1 cellular context compared by ENCODE assay signal in the genomic region with DNA sequence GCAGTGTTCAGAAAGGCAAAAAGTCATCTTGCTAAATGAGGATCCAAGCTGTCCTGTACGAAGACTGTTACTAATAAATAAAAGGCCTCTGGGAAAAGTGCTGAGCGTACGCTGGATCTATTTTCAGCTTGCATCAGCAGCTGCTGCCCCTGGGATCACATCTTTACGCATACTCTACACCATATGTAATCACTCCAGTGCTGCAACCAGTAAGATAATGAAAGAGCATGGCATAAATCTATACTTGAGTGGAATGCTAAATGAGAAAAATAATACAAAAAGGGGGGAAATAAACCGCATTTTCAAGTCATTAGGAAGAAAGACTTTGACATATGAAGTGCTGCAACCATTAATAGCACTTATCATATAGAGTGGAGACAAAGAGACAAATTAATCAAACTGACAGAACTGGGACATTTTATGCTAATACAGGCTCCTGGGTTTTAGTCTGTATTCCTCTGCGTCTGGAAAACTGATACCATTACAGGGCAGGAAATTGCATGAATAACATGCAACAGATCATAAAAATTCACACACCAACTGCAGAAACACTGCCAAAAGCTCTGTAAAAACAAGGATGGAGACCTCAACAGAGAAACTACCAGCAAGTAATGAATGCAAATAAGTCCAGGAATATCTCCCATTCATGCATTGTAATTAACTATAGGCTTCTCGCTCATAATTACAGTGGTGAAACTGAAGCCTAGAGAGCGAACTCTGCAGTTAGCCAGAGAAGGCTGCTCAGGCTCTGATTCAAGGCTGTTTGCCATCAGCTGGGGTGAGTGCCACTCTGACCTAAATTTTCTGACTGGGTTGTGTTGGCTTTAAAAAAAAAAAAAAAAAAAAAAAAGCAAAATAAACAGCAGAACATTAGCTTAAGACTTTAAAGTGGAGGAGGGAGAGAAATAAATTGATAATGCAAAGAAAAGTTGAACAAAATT.
TF ChIP-seq lines count a peak whose summit lies in the region.

No MANE protein-coding gene starts in this region.

TF ChIP-seq in K562, 482 proteins besides CTCF, POLR2A, EP300 and RAD21 (continued from another document):
- TF ChIP-seq, protein P1, sequence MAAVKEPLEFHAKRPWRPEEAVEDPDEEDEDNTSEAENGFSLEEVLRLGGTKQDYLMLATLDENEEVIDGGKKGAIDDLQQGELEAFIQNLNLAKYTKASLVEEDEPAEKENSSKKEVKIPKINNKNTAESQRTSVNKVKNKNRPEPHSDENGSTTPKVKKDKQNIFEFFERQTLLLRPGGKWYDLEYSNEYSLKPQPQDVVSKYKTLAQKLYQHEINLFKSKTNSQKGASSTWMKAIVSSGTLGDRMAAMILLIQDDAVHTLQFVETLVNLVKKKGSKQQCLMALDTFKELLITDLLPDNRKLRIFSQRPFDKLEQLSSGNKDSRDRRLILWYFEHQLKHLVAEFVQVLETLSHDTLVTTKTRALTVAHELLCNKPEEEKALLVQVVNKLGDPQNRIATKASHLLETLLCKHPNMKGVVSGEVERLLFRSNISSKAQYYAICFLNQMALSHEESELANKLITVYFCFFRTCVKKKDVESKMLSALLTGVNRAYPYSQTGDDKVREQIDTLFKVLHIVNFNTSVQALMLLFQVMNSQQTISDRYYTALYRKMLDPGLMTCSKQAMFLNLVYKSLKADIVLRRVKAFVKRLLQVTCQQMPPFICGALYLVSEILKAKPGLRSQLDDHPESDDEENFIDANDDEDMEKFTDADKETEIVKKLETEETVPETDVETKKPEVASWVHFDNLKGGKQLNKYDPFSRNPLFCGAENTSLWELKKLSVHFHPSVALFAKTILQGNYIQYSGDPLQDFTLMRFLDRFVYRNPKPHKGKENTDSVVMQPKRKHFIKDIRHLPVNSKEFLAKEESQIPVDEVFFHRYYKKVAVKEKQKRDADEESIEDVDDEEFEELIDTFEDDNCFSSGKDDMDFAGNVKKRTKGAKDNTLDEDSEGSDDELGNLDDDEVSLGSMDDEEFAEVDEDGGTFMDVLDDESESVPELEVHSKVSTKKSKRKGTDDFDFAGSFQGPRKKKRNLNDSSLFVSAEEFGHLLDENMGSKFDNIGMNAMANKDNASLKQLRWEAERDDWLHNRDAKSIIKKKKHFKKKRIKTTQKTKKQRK (IDR thresholded peaks at IDR 0.05; ENCODE audit: borderline replicate concordance, low read depth, low read length): no peak
- no peak for TF ChIP-seq ZBTB17 (CRISPR knock-in tag; IDR thresholded peaks at IDR 0.05)
TF ChIP-seq in K562: peak in this region for 2.
